ENCODE assay signal across 27 cellular contexts in the genomic region with DNA sequence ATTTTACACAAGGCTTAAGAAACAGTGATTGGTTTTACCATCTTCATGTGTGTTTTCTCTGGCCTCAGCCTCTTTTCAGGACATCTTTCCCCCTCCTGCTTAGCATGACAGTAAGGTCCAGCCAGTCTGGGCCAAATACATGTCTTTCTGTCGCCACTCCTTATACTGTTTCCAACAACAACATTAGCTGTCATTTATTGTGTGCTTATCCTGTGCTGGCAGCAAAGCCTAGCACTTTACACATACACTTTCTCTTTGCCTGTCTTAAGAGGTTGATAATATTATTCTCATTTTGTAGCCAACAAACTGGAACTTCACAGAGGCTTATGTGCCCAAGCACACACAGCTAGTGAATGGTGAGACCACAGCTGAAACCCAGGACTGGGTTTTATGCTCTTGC. TPM values are rescaled to one million over a fixed set of nuclear protein-coding genes. Genes with fewer than 3 reads are reported as not detected.
A peak's percentile ranks its signal among the peaks of the same experiment; 100 is the strongest.
DNase-seq lines count a peak whose midpoint lies in the region; ATAC-seq and TF ChIP-seq lines count a peak whose summit lies in the region.
"Had no signal": no experiment of that assay in that cellular context is flagged by ENCODE, and none has a peak within 500 bp of the region (broad histone marks: within the 10 kb centered on the region; RNA-seq: fewer than 3 reads in every experiment).

No MANE protein-coding gene starts in this region.

- no peaks in the 10 kb centered on the region for H4K20me1 ChIP-seq in BLaER1 treated with 17β-estradiol and CSF1 and Interleukin-3, amounts not matched to agents 10 nM and 100 nM

- ATAC-seq in GM18909 (IDR thresholded peaks at IDR 0.05; ENCODE audit: poor library complexity, unreplicated experiment), result peak; percentile 18
- peak; percentile 23 to 31 for ATAC-seq in left cardiac atrium
- no peak for ATAC-seq in esophagus mucosa
- ATAC-seq: naive thymus-derived CD8-positive, alpha-beta T cell; sciatic nerve had no signal

- intact Hi-C loops in left cardiac atrium (cut with DNase I), result no loop called here
- intact Hi-C loops in CD14-positive monocyte (cut with micrococcal nuclease), result no loop called here

- peaks cover 0 to 25% (median 7%) of the 10 kb centered on the region in 11 experiments; a peak in 8 of 22 replicates for H3K36me3 ChIP-seq in BLaER1 treated with 17β-estradiol and CSF1 and Interleukin-3, amounts not matched to agents 10 nM and 100 nM
- H3K36me3 ChIP-seq: adrenal gland, breast epithelium, ovary had no signal

- no peaks in the 10 kb centered on the region; a peak in 1 of 22 replicates for H3K9me3 ChIP-seq in BLaER1 treated with 17β-estradiol and CSF1 and Interleukin-3, amounts not matched to agents 10 nM and 100 nM (replicated peaks in 1 of 11)
- H3K9me3 ChIP-seq: adrenal gland, breast epithelium, ovary had no signal

- no peak overlapping the region for H3K4me3 Mint-ChIP-seq in CD14-positive monocyte
- H3K4me3 Mint-ChIP-seq: activated CD4-positive, alpha-beta memory T cell treated with anti-CD3 and anti-CD28 coated beads for 36 hours; CD4-positive, CD25-positive, alpha-beta regulatory T cell; H9; naive thymus-derived CD8-positive, alpha-beta T cell had no signal

- no peaks in the 10 kb centered on the region for H3K27me3 ChIP-seq in BLaER1 treated with 17β-estradiol and CSF1 and Interleukin-3, amounts not matched to agents 10 nM and 100 nM
- no peaks in the 10 kb centered on the region for H3K27me3 ChIP-seq in HL-60 (ENCODE audit: insufficient read depth, poor library complexity, severe bottlenecking)
- H3K27me3 ChIP-seq: adrenal gland, breast epithelium, ovary had no signal

- peaks cover 18 to 32% of the 10 kb centered on the region in 2 donors for H3K36me3 Mint-ChIP-seq in CD14-positive monocyte
- H3K36me3 Mint-ChIP-seq: activated CD4-positive, alpha-beta memory T cell treated with anti-CD3 and anti-CD28 coated beads for 36 hours; CD4-positive, CD25-positive, alpha-beta regulatory T cell had no signal

- H3K9me3 Mint-ChIP-seq in CD14-positive monocyte, result no peaks in the 10 kb centered on the region
- H3K9me3 Mint-ChIP-seq: activated CD4-positive, alpha-beta memory T cell treated with anti-CD3 and anti-CD28 coated beads for 36 hours; CD4-positive, CD25-positive, alpha-beta regulatory T cell; H9; naive thymus-derived CD8-positive, alpha-beta T cell had no signal

- no peak for DNase-seq in HL-60 (ENCODE audit: low read depth in 1 of 2, low spot score in 1 of 2)
- DNase-seq in left cardiac atrium, result no peak
- DNase-seq in SKM-1 treated with dmso at 0.1 percent for 144 hours (lab: John Stamatoyannopoulos, UW; ENCODE audit: unreplicated experiment), result no peak
- no peak for DNase-seq in CD14-positive monocyte (ENCODE audit: low spot score)
- DNase-seq in GM13976 (ENCODE audit: low spot score), result no peak
- DNase-seq: activated CD4-positive, alpha-beta memory T cell treated with anti-CD3 and anti-CD28 coated beads for 36 hours; activated CD4-positive, CD25-positive, alpha-beta regulatory T cell; activated gamma-delta T cell; adrenal gland; CD4-positive, CD25-positive, alpha-beta regulatory T cell; H9; KG1; naive thymus-derived CD8-positive, alpha-beta T cell; NCI-H1694; NCI-H526; ovary; stimulated activated CD4-positive, alpha-beta T cell treated with anti-CD3 and anti-CD28 coated beads, Interleukin-15, amount 100 ng/mL, for 24 hours; stimulated activated CD8-positive, alpha-beta memory T cell treated with anti-CD3 and anti-CD28 coated beads, Interleukin-4, amount 100 ng/mL, for 48 hours; substantia nigra had no signal

- peaks cover 39% of the 10 kb centered on the region for H3K4me1 Mint-ChIP-seq in CD14-positive monocyte
- H3K4me1 Mint-ChIP-seq: CD4-positive, CD25-positive, alpha-beta regulatory T cell had no signal

- H3K4me2 ChIP-seq in BLaER1 treated with 17β-estradiol and CSF1 and Interleukin-3, amounts not matched to agents 10 nM and 100 nM, result peak overlapping the region; percentile 34 to 94 (median 80)

- peaks cover 42 to 62% (median 57%) of the 10 kb centered on the region in 10 experiments for H3K4me1 ChIP-seq in BLaER1 treated with 17β-estradiol and CSF1 and Interleukin-3, amounts not matched to agents 10 nM and 100 nM
- H3K4me1 ChIP-seq: breast epithelium had no signal

- H3K27ac Mint-ChIP-seq in CD14-positive monocyte, result no peak overlapping the region
- H3K27ac Mint-ChIP-seq: activated CD4-positive, alpha-beta memory T cell treated with anti-CD3 and anti-CD28 coated beads for 36 hours; CD4-positive, CD25-positive, alpha-beta regulatory T cell; naive thymus-derived CD8-positive, alpha-beta T cell had no signal

- TF ChIP-seq CTCF in HL-60 (IDR thresholded peaks at IDR 0.05; ENCODE audit: insufficient read depth, low read length), result no peak
- TF ChIP-seq CTCF in CD14-positive monocyte (IDR thresholded peaks at IDR 0.05), result no peak
- TF ChIP-seq CTCF in GM13976 (IDR thresholded peaks at IDR 0.05; ENCODE audit: borderline replicate concordance, control extremely low read depth, extremely low read depth, insufficient read depth, missing control alignments), result no peak

- in situ Hi-C loops in GM13976 (cut with MboI; ENCODE audit: low sequenced_read_pairs, unreplicated experiment), result no loop called here

- peak overlapping the region in 10 of 11 experiments; percentile 2 to 88 (median 52); a peak in 14 of 22 replicates for H3K27ac ChIP-seq in BLaER1 treated with 17β-estradiol and CSF1 and Interleukin-3, amounts not matched to agents 10 nM and 100 nM
- H3K27ac ChIP-seq in HL-60 (replicated peaks), result peak overlapping the region; percentile 51
- H3K27ac ChIP-seq: adrenal gland, breast epithelium, coronary artery, ovary, RWPE1 had no signal

- peak overlapping the region in 2 of 11 experiments; percentile 8 to 10; a peak in 1 of 22 replicates for H3K9ac ChIP-seq in BLaER1 treated with 17β-estradiol and CSF1 and Interleukin-3, amounts not matched to agents 10 nM and 100 nM

- H3K4me3 ChIP-seq in BLaER1 treated with 17β-estradiol and CSF1 and Interleukin-3, amounts not matched to agents 10 nM and 100 nM, result no peak overlapping the region
- H3K4me3 ChIP-seq in HL-60 (replicated peaks; ENCODE audit: insufficient read depth, low read length), result no peak overlapping the region
- H3K4me3 ChIP-seq: adrenal gland, breast epithelium, coronary artery, ovary had no signal

- H3K27me3 Mint-ChIP-seq in CD14-positive monocyte (ENCODE audit: low read depth in 3 of 3), result peaks cover 0 to 2% (median 0%) of the 10 kb centered on the region in 3 donors
- H3K27me3 Mint-ChIP-seq: activated CD4-positive, alpha-beta memory T cell treated with anti-CD3 and anti-CD28 coated beads for 36 hours; CD4-positive, CD25-positive, alpha-beta regulatory T cell; naive thymus-derived CD8-positive, alpha-beta T cell had no signal

RNA-seq across cellular contexts. Expression of gene B3GALNT1, which starts 37.8 kb away (rescaled TPM):
- 10 to 100 TPM; 47.6 to 57.9 TPM for total RNA-seq in left cardiac atrium
- polyA plus RNA-seq in CD14-positive monocyte, result under 1 TPM; 0.16 to 0.41 TPM
- 5.2 TPM for total RNA-seq in esophagus mucosa
- total RNA-seq: HT-29 had no signal
